27 cellular contexts compared by ENCODE assay signal in the genomic region with DNA sequence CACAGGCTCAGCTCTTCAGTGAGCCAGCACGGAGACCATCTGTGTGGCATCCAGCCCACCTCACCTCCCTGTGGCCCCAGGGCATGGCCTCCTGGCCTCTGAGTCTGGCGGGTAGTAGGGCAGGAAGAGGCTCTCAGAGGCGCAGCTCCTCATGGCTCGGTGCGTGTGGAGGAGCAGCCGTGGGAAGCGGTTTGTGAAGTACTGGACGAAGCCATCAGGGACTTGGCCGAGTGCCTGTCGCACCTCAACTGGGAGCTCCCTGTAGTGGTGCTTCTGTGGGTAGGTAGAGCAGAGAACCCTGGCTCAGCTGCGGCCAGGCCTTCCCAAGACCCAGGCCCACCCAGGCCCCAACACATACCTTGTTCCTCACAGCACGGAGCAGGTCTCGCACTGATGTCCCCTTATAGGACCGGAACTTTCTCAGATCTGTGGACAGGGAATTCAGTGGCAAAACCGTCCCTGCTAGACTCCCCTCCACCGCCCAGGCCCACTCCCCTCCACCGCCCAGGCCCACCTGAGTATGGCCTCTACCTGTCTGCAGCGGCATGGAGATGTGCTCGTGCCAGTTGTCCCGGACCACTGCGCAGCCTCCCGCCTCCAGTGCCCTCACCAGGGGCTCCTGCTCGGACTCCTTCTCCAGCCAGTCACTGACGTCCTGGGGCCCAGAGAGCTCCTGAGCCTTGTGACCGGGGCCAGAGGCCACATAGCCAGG. TPM values are rescaled to one million over a fixed set of nuclear protein-coding genes. Genes with fewer than 3 reads are reported as not detected.
A peak's percentile ranks its signal among the peaks of the same experiment; 100 is the strongest.
DNase-seq lines count a peak whose midpoint lies in the region; ATAC-seq, FAIRE-seq and TF ChIP-seq lines count a peak whose summit lies in the region.
"Had no signal": no experiment of that assay in that cellular context is flagged by ENCODE, and none has a peak within 500 bp of the region (broad histone marks: within the 10 kb centered on the region; RNA-seq: fewer than 3 reads in every experiment).

No MANE protein-coding gene starts in this region.

- H3K4me3 Mint-ChIP-seq in endodermal cell, result no peak overlapping the region
- H3K4me3 Mint-ChIP-seq: CD14-positive monocyte; CD8-positive, alpha-beta memory T cell; H9; T-cell had no signal

- TF ChIP-seq CTCF in HepG2 (CRISPR knock-in tag; IDR thresholded peaks at IDR 0.05) (no peak), right lobe of liver (IDR thresholded peaks at IDR 0.05) (no peak), RWPE1 (conservative IDR thresholded peaks at IDR 0.05; ENCODE audit: low read depth) (no peak), endodermal cell (conservative IDR thresholded peaks at IDR 0.05) (no peak), thyroid gland (IDR thresholded peaks at IDR 0.05) (no peak)

- H2AFZ ChIP-seq in HepG2 (ENCODE audit: low read length), result no peak overlapping the region

- in situ Hi-C loops in HepG2 (cut with HindIII; ENCODE audit: extremely low pct_ligation_motif_present, low pct_unique_long_range_greater_than_20kb), result no loop called here

- no peaks in the 10 kb centered on the region; the same call in 1 of the 2 replicates for H4K20me1 ChIP-seq in HepG2 (ENCODE audit: insufficient read depth, low read length)

- H3K27ac Mint-ChIP-seq in endodermal cell, result no peak overlapping the region
- H3K27ac Mint-ChIP-seq: T-cell had no signal

- peaks cover 49 to 62% of the 10 kb centered on the region in 2 experiments for H3K36me3 ChIP-seq in HepG2 (replicated peaks in 1 of 2; ENCODE audit: control insufficient read depth in 1 of 2, insufficient read depth in 2 of 2, low read length in 2 of 2)
- peaks cover 0 to 29% (median 3%) of the 10 kb centered on the region in 4 donors for H3K36me3 ChIP-seq in right lobe of liver
- H3K36me3 ChIP-seq in endodermal cell (ENCODE audit: control insufficient read depth, insufficient read depth, low read length), result peaks cover 56% of the 10 kb centered on the region
- H3K36me3 ChIP-seq in thyroid gland, result peaks cover 36 to 46% of the 10 kb centered on the region in 2 donors

- H3K4me1 ChIP-seq in HepG2 (ENCODE audit: insufficient read depth, low read length) (peaks cover 21% of the 10 kb centered on the region), right lobe of liver (no peaks in the 10 kb centered on the region), endodermal cell (ENCODE audit: control insufficient read depth, insufficient read depth, low read length) (no peaks in the 10 kb centered on the region), thyroid gland (no peaks in the 10 kb centered on the region)
- H3K4me1 ChIP-seq: BE2C, SJCRH30 had no signal

- H3K27ac ChIP-seq in HepG2 (ENCODE audit: extremely low read length, insufficient read depth, low read length) (no peak overlapping the region), right lobe of liver (no peak overlapping the region), RWPE1 (peak overlapping the region; percentile 67), endodermal cell (ENCODE audit: low read depth, low read length) (peak overlapping the region; percentile 24), thyroid gland (no peak overlapping the region)
- H3K27ac ChIP-seq: SJCRH30 had no signal

- H3K79me2 ChIP-seq in HepG2 (ENCODE audit: insufficient read depth, low read length), result no peaks in the 10 kb centered on the region

- DNase-seq in HepG2 (ENCODE audit: low spot score) (no peak), right lobe of liver (no peak), RWPE1 (ENCODE audit: low spot score) (no peak), endodermal cell (no peak), thyroid gland (peak; percentile 5 to 7), NCI-H1436 (lab: John Stamatoyannopoulos, UW) (no peak)
- DNase-seq: 8988T; BE2C; CD8-positive, alpha-beta memory T cell; H9; Kasumi-1; NCI-H1092 treated with DMSO at 0.1 percent for 48 hours; NCI-H1436 treated with DMSO at 0.1 percent for 48 hours; NCI-H1930; NCI-H2107; NCI-H524 treated with DMSO at 0.1 percent for 48 hours; NCI-H774; SJCRH30; T-cell had no signal

- H3K27me3 ChIP-seq in HepG2 (ENCODE audit: control insufficient read depth in 1 of 2, insufficient read depth in 2 of 2, low read length in 2 of 2), result no peaks in the 10 kb centered on the region
- no peaks in the 10 kb centered on the region for H3K27me3 ChIP-seq in right lobe of liver
- no peaks in the 10 kb centered on the region for H3K27me3 ChIP-seq in endodermal cell (ENCODE audit: control insufficient read depth, insufficient read depth, low read length, poor library complexity, severe bottlenecking)
- H3K27me3 ChIP-seq in thyroid gland, result no peaks in the 10 kb centered on the region
- H3K27me3 ChIP-seq: BE2C, SJCRH30 had no signal

- ATAC-seq in HepG2 (no peak), right lobe of liver (no peak), GM21717 (IDR thresholded peaks at IDR 0.05; ENCODE audit: unreplicated experiment) (no peak), GM19035 (IDR thresholded peaks at IDR 0.05; ENCODE audit: unreplicated experiment) (no peak)
- ATAC-seq: Right ventricle myocardium inferior, T-cell had no signal

- peaks cover 9% of the 10 kb centered on the region for H3K4me1 Mint-ChIP-seq in endodermal cell

- H3K27me3 Mint-ChIP-seq in endodermal cell (ENCODE audit: insufficient read depth), result no peaks in the 10 kb centered on the region
- H3K27me3 Mint-ChIP-seq: CD8-positive, alpha-beta memory T cell had no signal

- H3K36me3 Mint-ChIP-seq in endodermal cell (ENCODE audit: low read depth), result peaks cover 53% of the 10 kb centered on the region

- WGBS in HepG2 (ENCODE audit: low lambda C conversion rate), result 98% methylated on average over 25 of the region's 25 CpGs
- 93% methylated on average over 5 of the region's 25 CpGs for WGBS in right lobe of liver (ENCODE audit: insufficient coverage, low coverage, low lambda C conversion rate, missing lambda C conversion rate)
- WGBS in endodermal cell (ENCODE audit: insufficient coverage in 1 of 2, insufficient read length in 1 of 2), 2 experiments, result 97% methylated on average over 12 to 25 of the region's 25 CpGs
- WGBS in thyroid gland, 2 donors, result 80 to 81% methylated on average over 15 to 25 of the region's 25 CpGs

- peak in 1 of 2 experiments; percentile 30; a peak in 1 of 4 replicates for TF ChIP-seq POLR2A in HepG2 (IDR thresholded peaks at IDR 0.05; ENCODE audit: insufficient read depth in 1 of 2, low read depth in 2 of 2, low read length in 2 of 2)
- TF ChIP-seq POLR2A in right lobe of liver (IDR thresholded peaks at IDR 0.05), result no peak
- TF ChIP-seq POLR2A in thyroid gland (IDR thresholded peaks at IDR 0.05), result no peak

- H3K4me3 ChIP-seq in HepG2 (replicated peaks in 1 of 3; ENCODE audit: insufficient read depth in 1 of 3, low read depth in 2 of 3, low read length in 3 of 3) (no peak overlapping the region), right lobe of liver (no peak overlapping the region), endodermal cell (ENCODE audit: low read length) (no peak overlapping the region), thyroid gland (replicated peaks in 1 of 3) (no peak overlapping the region)
- H3K4me3 ChIP-seq: SJCRH30 had no signal

- CTCF ChIA-PET in HepG2 (lab: Yijun Ruan, JAX; ENCODE audit: low intra/inter-chr PET ratio, low total read pairs) (no interaction called here), RWPE1 (lab: Yijun Ruan, JAX) (interaction anchor here (0.6 to 0.7 kb wide), 2 partner anchors 30 to 354 kb away, joined by 4 read pairs; no protein-coding TSS in a partner anchor)

- FAIRE-seq in HepG2 (lab: Jason Lieb, UNC), result no peak
- FAIRE-seq: G401.6, GM19239 had no signal

- TF ChIP-seq RAD21 in HepG2 (CRISPR knock-in tag; IDR thresholded peaks at IDR 0.05), result no peak

- POLR2A ChIA-PET in HepG2 (lab: Yijun Ruan, JAX) (no interaction called here), RWPE1 (lab: Yijun Ruan, JAX; ENCODE audit: low non-redundant PET) (no interaction called here)

- H3K9me3 Mint-ChIP-seq in endodermal cell, result no peaks in the 10 kb centered on the region
- H3K9me3 Mint-ChIP-seq: CD14-positive monocyte; CD8-positive, alpha-beta memory T cell; H9; T-cell had no signal

- H3K9me3 ChIP-seq in HepG2 (ENCODE audit: low read length), result no peaks in the 10 kb centered on the region
- no peaks in the 10 kb centered on the region for H3K9me3 ChIP-seq in right lobe of liver
- H3K9me3 ChIP-seq in endodermal cell (ENCODE audit: control insufficient read depth, low read length), result no peaks in the 10 kb centered on the region
- no peaks in the 10 kb centered on the region for H3K9me3 ChIP-seq in thyroid gland
- H3K9me3 ChIP-seq: BE2C, SJCRH30 had no signal

- no peak overlapping the region for H3K4me2 ChIP-seq in HepG2 (ENCODE audit: low read depth, low read length)

- intact Hi-C loops in HepG2 (cut with micrococcal nuclease; ENCODE audit: unreplicated experiment), result no loop called here
- intact Hi-C loops in right lobe of liver (cut with DNase I), result no loop called here
- intact Hi-C loops in thyroid gland (cut with DNase I), result no loop called here

- BruUV-seq in HepG2 (replicated peaks; lab: Mats Ljungman, UMichigan), result no TSS peak

- TF ChIP-seq EP300 in HepG2 (IDR thresholded peaks at IDR 0.05; ENCODE audit: low read depth in 2 of 2, low read length in 2 of 2), result no peak
- TF ChIP-seq EP300 in HepG2 (CRISPR knock-in tag; IDR thresholded peaks at IDR 0.05; ENCODE audit: borderline replicate concordance), result no peak

- H3K9ac ChIP-seq in HepG2 (ENCODE audit: insufficient read depth, low read depth, low read length), result no peak overlapping the region
- H3K9ac ChIP-seq in endodermal cell (ENCODE audit: extremely low read depth, low read length, poor library complexity, severe bottlenecking), result no peak overlapping the region

RNA-seq across cellular contexts. Expression of gene PLK1, which starts 12.2 kb away (rescaled TPM):
- total RNA-seq in HepG2 (2016; rRNA removed; fragmentation: Illumina TruSeq; extraction: Trizol) (76.3 and 97.4 TPM in 2 replicates), right lobe of liver (1 to 10 TPM in 4 of 6 experiments, under 1 TPM in 2; 0.61 to 3.6 (median 1.8) TPM), endodermal cell (100 to 1,000 TPM in 1 of 2 donors, 10 to 100 TPM in 1; 76.7 to 118 TPM), thyroid gland (1 to 10 TPM in 3 of 4 donors, under 1 TPM in 1; 0.88 to 2.7 (median 1.6) TPM)
- 28.4 and 28.6 TPM in 2 replicates for total RNA-seq in HepG2 (2016; cell fraction: cytosol; rRNA removed; fragmentation: Illumina TruSeq; extraction: Trizol; ENCODE audit: low read depth)
- total RNA-seq in HepG2 (2016; cell fraction: insoluble cytoplasmic fraction; rRNA removed; fragmentation: Illumina TruSeq; extraction: Trizol), result 76.4 and 97.9 TPM in 2 replicates
- 53.8 and 55.3 TPM in 2 replicates for total RNA-seq in HepG2 (2016; cell fraction: membrane; rRNA removed; fragmentation: Illumina TruSeq; extraction: Trizol)
- 54.5 and 64.5 TPM in 2 replicates for total RNA-seq in HepG2 (2016; cell fraction: nucleus; rRNA removed; fragmentation: Illumina TruSeq; extraction: Trizol)
- polyA plus RNA-seq in HepG2 (2011; rRNA removed), result 50.7 and 71.5 TPM in 2 replicates
- 50.1 and 88.3 TPM in 2 replicates for polyA plus RNA-seq in HepG2 (2011; cell fraction: cytosol; rRNA removed)
- polyA plus RNA-seq in HepG2 (2011; cell fraction: nucleus; rRNA removed), result 85.1 and 122 TPM in 2 replicates
- polyA plus RNA-seq in HepG2 (2012), result 60.8 and 97.0 TPM in 2 replicates
- polyA plus RNA-seq in HepG2 (2016; cell fraction: cytosol; fragmentation: Illumina TruSeq; extraction: Trizol; ENCODE audit: low read depth), result 33.9 and 37.2 TPM in 2 replicates
- polyA plus RNA-seq in HepG2 (2016; cell fraction: insoluble cytoplasmic fraction; fragmentation: Illumina TruSeq; extraction: Trizol; ENCODE audit: low read depth), result 114 and 170 TPM in 2 replicates
- 49.5 and 62.0 TPM in 2 replicates for polyA plus RNA-seq in HepG2 (2016; cell fraction: membrane; fragmentation: Illumina TruSeq; extraction: Trizol; ENCODE audit: low read depth)
- 151 and 164 TPM in 2 replicates for polyA plus RNA-seq in HepG2 (2016; cell fraction: nucleus; fragmentation: Illumina TruSeq; extraction: Trizol; ENCODE audit: insufficient read depth, low read depth)
- polyA minus RNA-seq in HepG2 (2011; rRNA and poly(A)+ RNA removed; ENCODE audit: low replicate concordance), result 177 and 191 TPM in 2 replicates
- 65.7 and 78.2 TPM in 2 replicates for polyA minus RNA-seq in HepG2 (2011; cell fraction: cytosol; rRNA and poly(A)+ RNA removed)
- polyA minus RNA-seq in HepG2 (2011; cell fraction: nucleus; rRNA and poly(A)+ RNA removed), result 41.4 and 66.2 TPM in 2 replicates
- polyA plus RNA-seq in endodermal cell (2013, experiment 1 of 2), result 138 TPM
- 132 TPM for polyA plus RNA-seq in endodermal cell (2013, experiment 2 of 2)
- polyA plus RNA-seq: CD14-positive monocyte had no signal

RNA-seq across cellular contexts. Expression of gene ERN2, which starts 22.1 kb away (rescaled TPM):
- total RNA-seq in HepG2 (2016; rRNA removed; fragmentation: Illumina TruSeq; extraction: Trizol) (0.42 and 2.2 TPM in 2 replicates), right lobe of liver (not detected), endodermal cell (1 to 10 TPM; 1.3 to 1.4 TPM), thyroid gland (not detected)
- total RNA-seq in HepG2 (2016; cell fraction: cytosol; rRNA removed; fragmentation: Illumina TruSeq; extraction: Trizol; ENCODE audit: low read depth), result 1.6 and 2.4 TPM in 2 replicates
- 0.76 and 2.3 TPM in 2 replicates for total RNA-seq in HepG2 (2016; cell fraction: insoluble cytoplasmic fraction; rRNA removed; fragmentation: Illumina TruSeq; extraction: Trizol)
- total RNA-seq in HepG2 (2016; cell fraction: membrane; rRNA removed; fragmentation: Illumina TruSeq; extraction: Trizol), result 0.93 and 1.2 TPM in 2 replicates
- 3.3 and 6.0 TPM in 2 replicates for total RNA-seq in HepG2 (2016; cell fraction: nucleus; rRNA removed; fragmentation: Illumina TruSeq; extraction: Trizol)
- polyA plus RNA-seq in HepG2 (2011; rRNA removed), result 3.5 and 6.3 TPM in 2 replicates
- 1.3 and 2.1 TPM in 2 replicates for polyA plus RNA-seq in HepG2 (2011; cell fraction: cytosol; rRNA removed)
- polyA plus RNA-seq in HepG2 (2011; cell fraction: nucleus; rRNA removed), result 30.6 and 30.9 TPM in 2 replicates
- 2.1 and 2.2 TPM in 2 replicates for polyA plus RNA-seq in HepG2 (2012)
- polyA plus RNA-seq in HepG2 (2016; cell fraction: cytosol; fragmentation: Illumina TruSeq; extraction: Trizol; ENCODE audit: low read depth), result 0.42 and 0.55 TPM in 2 replicates
- 0.54 and 1.3 TPM in 2 replicates for polyA plus RNA-seq in HepG2 (2016; cell fraction: insoluble cytoplasmic fraction; fragmentation: Illumina TruSeq; extraction: Trizol; ENCODE audit: low read depth)
- polyA plus RNA-seq in HepG2 (2016; cell fraction: membrane; fragmentation: Illumina TruSeq; extraction: Trizol; ENCODE audit: low read depth), result 0.70 and 1.0 TPM in 2 replicates
- polyA plus RNA-seq in HepG2 (2016; cell fraction: nucleus; fragmentation: Illumina TruSeq; extraction: Trizol; ENCODE audit: insufficient read depth, low read depth), result 8.8 and 10.0 TPM in 2 replicates
- 8.4 TPM in 1 of 2 replicates, not detected in the other for polyA minus RNA-seq in HepG2 (2011; rRNA and poly(A)+ RNA removed; ENCODE audit: low replicate concordance)
- not detected in 2 replicates for polyA minus RNA-seq in HepG2 (2011; cell fraction: cytosol; rRNA and poly(A)+ RNA removed)
- polyA minus RNA-seq in HepG2 (2011; cell fraction: nucleus; rRNA and poly(A)+ RNA removed), result 6.6 and 7.6 TPM in 2 replicates
- polyA plus RNA-seq in endodermal cell (2013, experiment 1 of 2), result 0.39 TPM
- polyA plus RNA-seq in endodermal cell (2013, experiment 2 of 2), result 0.37 TPM
- total RNA-seq: CD8-positive, alpha-beta memory T cell; M059J; PC-3; Right ventricle myocardium inferior; SJCRH30 had no signal
- polyA plus RNA-seq: CD14-positive monocyte; CD8-positive, alpha-beta memory T cell had no signal

RNA-seq across cellular contexts. Expression of gene DCTN5, which starts 49.7 kb away (rescaled TPM):
- total RNA-seq in HepG2 (2016; rRNA removed; fragmentation: Illumina TruSeq; extraction: Trizol) (207 and 352 TPM in 2 replicates), right lobe of liver (10 to 100 TPM; 10.0 to 18.9 (median 18.3) TPM), endodermal cell (10 to 100 TPM; 82.2 to 90.8 TPM), thyroid gland (10 to 100 TPM; 24.1 to 51.1 (median 47.6) TPM)
- 20.5 and 23.4 TPM in 2 replicates for total RNA-seq in HepG2 (2016; cell fraction: cytosol; rRNA removed; fragmentation: Illumina TruSeq; extraction: Trizol; ENCODE audit: low read depth)
- 209 and 347 TPM in 2 replicates for total RNA-seq in HepG2 (2016; cell fraction: insoluble cytoplasmic fraction; rRNA removed; fragmentation: Illumina TruSeq; extraction: Trizol)
- 72.8 and 82.2 TPM in 2 replicates for total RNA-seq in HepG2 (2016; cell fraction: membrane; rRNA removed; fragmentation: Illumina TruSeq; extraction: Trizol)
- total RNA-seq in HepG2 (2016; cell fraction: nucleus; rRNA removed; fragmentation: Illumina TruSeq; extraction: Trizol), result 132 and 133 TPM in 2 replicates
- 104 and 105 TPM in 2 replicates for polyA plus RNA-seq in HepG2 (2011; rRNA removed)
- 63.7 and 85.8 TPM in 2 replicates for polyA plus RNA-seq in HepG2 (2011; cell fraction: cytosol; rRNA removed)
- polyA plus RNA-seq in HepG2 (2011; cell fraction: nucleus; rRNA removed), result 63.0 and 74.7 TPM in 2 replicates
- 94.7 and 110 TPM in 2 replicates for polyA plus RNA-seq in HepG2 (2012)
- polyA plus RNA-seq in HepG2 (2016; cell fraction: cytosol; fragmentation: Illumina TruSeq; extraction: Trizol; ENCODE audit: low read depth), result 19.7 and 22.2 TPM in 2 replicates
- polyA plus RNA-seq in HepG2 (2016; cell fraction: insoluble cytoplasmic fraction; fragmentation: Illumina TruSeq; extraction: Trizol; ENCODE audit: low read depth), result 226 and 246 TPM in 2 replicates
- 43.6 and 49.0 TPM in 2 replicates for polyA plus RNA-seq in HepG2 (2016; cell fraction: membrane; fragmentation: Illumina TruSeq; extraction: Trizol; ENCODE audit: low read depth)
- 155 and 179 TPM in 2 replicates for polyA plus RNA-seq in HepG2 (2016; cell fraction: nucleus; fragmentation: Illumina TruSeq; extraction: Trizol; ENCODE audit: insufficient read depth, low read depth)
- 138 and 162 TPM in 2 replicates for polyA minus RNA-seq in HepG2 (2011; rRNA and poly(A)+ RNA removed; ENCODE audit: low replicate concordance)
- 44.3 and 44.4 TPM in 2 replicates for polyA minus RNA-seq in HepG2 (2011; cell fraction: cytosol; rRNA and poly(A)+ RNA removed)
- polyA minus RNA-seq in HepG2 (2011; cell fraction: nucleus; rRNA and poly(A)+ RNA removed), result 115 and 133 TPM in 2 replicates
- polyA plus RNA-seq in endodermal cell (2013, experiment 1 of 2), result 61.9 TPM
- 65.7 TPM for polyA plus RNA-seq in endodermal cell (2013, experiment 2 of 2)

RNA-seq across cellular contexts. Expression of gene PALB2, which starts 49.8 kb away (rescaled TPM):
- total RNA-seq in HepG2 (2016; rRNA removed; fragmentation: Illumina TruSeq; extraction: Trizol) (40.9 and 58.5 TPM in 2 replicates), right lobe of liver (1 to 10 TPM; 4.3 to 7.7 (median 5.4) TPM), endodermal cell (10 to 100 TPM; 20.0 to 24.8 TPM), thyroid gland (10 to 100 TPM; 10.8 to 17.2 (median 14.0) TPM)
- total RNA-seq in HepG2 (2016; cell fraction: cytosol; rRNA removed; fragmentation: Illumina TruSeq; extraction: Trizol; ENCODE audit: low read depth), result 19.0 and 19.8 TPM in 2 replicates
- total RNA-seq in HepG2 (2016; cell fraction: insoluble cytoplasmic fraction; rRNA removed; fragmentation: Illumina TruSeq; extraction: Trizol), result 40.7 and 53.7 TPM in 2 replicates
- total RNA-seq in HepG2 (2016; cell fraction: membrane; rRNA removed; fragmentation: Illumina TruSeq; extraction: Trizol), result 34.7 and 41.1 TPM in 2 replicates
- total RNA-seq in HepG2 (2016; cell fraction: nucleus; rRNA removed; fragmentation: Illumina TruSeq; extraction: Trizol), result 36.5 and 40.9 TPM in 2 replicates
- polyA plus RNA-seq in HepG2 (2011; rRNA removed), result 11.0 and 12.1 TPM in 2 replicates
- 6.6 and 10.2 TPM in 2 replicates for polyA plus RNA-seq in HepG2 (2011; cell fraction: cytosol; rRNA removed)
- 9.5 and 11.4 TPM in 2 replicates for polyA plus RNA-seq in HepG2 (2011; cell fraction: nucleus; rRNA removed)
- 15.7 and 25.4 TPM in 2 replicates for polyA plus RNA-seq in HepG2 (2012)
- 3.9 and 4.1 TPM in 2 replicates for polyA plus RNA-seq in HepG2 (2016; cell fraction: cytosol; fragmentation: Illumina TruSeq; extraction: Trizol; ENCODE audit: low read depth)
- polyA plus RNA-seq in HepG2 (2016; cell fraction: insoluble cytoplasmic fraction; fragmentation: Illumina TruSeq; extraction: Trizol; ENCODE audit: low read depth), result 58.1 and 60.2 TPM in 2 replicates
- polyA plus RNA-seq in HepG2 (2016; cell fraction: membrane; fragmentation: Illumina TruSeq; extraction: Trizol; ENCODE audit: low read depth), result 14.0 and 15.7 TPM in 2 replicates
- polyA plus RNA-seq in HepG2 (2016; cell fraction: nucleus; fragmentation: Illumina TruSeq; extraction: Trizol; ENCODE audit: insufficient read depth, low read depth), result 51.4 and 67.7 TPM in 2 replicates
- 16.5 and 19.6 TPM in 2 replicates for polyA minus RNA-seq in HepG2 (2011; rRNA and poly(A)+ RNA removed; ENCODE audit: low replicate concordance)
- polyA minus RNA-seq in HepG2 (2011; cell fraction: cytosol; rRNA and poly(A)+ RNA removed), result 14.5 and 17.8 TPM in 2 replicates
- polyA minus RNA-seq in HepG2 (2011; cell fraction: nucleus; rRNA and poly(A)+ RNA removed), result 32.6 and 35.8 TPM in 2 replicates
- polyA plus RNA-seq in endodermal cell (2013, experiment 1 of 2), result 19.4 TPM
- polyA plus RNA-seq in endodermal cell (2013, experiment 2 of 2), result 12.1 TPM

Comparison
In these comparisons a context has a peak if more than half of its experiments do, and no peak if none do; other contexts are left out.
1. RNA of gene PLK1, which starts 12.2 kb away (total RNA-seq): 76.7 to 118 TPM in endodermal cell and 28.4 to 97.9 TPM in HepG2; 0.61 to 3.6 TPM in right lobe of liver and 0.88 to 2.7 TPM in thyroid gland; every median in the first group is over 4 times any median in the second.
2. DNase-seq: peak in thyroid gland (2 of 2); none in HepG2 (single experiment), right lobe of liver (0 of 3), RWPE1 (single experiment), endodermal cell (single experiment) and NCI-H1436 (single experiment).
3. H3K27ac ChIP-seq: peak in RWPE1 (single experiment) and endodermal cell (single experiment); none in HepG2 (single experiment), right lobe of liver (0 of 3) and thyroid gland (0 of 3).